ENCODE assay signal across 25 cellular contexts in genomic region chr11:68950776-68951175, GRCh38. TPM values are rescaled to one million over a fixed set of nuclear protein-coding genes. Genes with fewer than 3 reads are reported as not detected.
"Had no signal": no experiment of that assay in that cellular context is flagged by ENCODE, and none has a peak within 500 bp of the region (broad histone marks: within the 10 kb centered on the region; RNA-seq: fewer than 3 reads in every experiment).

No MANE protein-coding gene starts in this region.

- H3K27ac ChIP-seq: colonic mucosa, dorsolateral prefrontal cortex, epithelial cell of prostate had no signal

- H3K36me3 ChIP-seq: colonic mucosa, heart left ventricle, transverse colon had no signal

- H3K27me3 ChIP-seq: colonic mucosa, dorsolateral prefrontal cortex, heart left ventricle, transverse colon had no signal

- DNase-seq: activated CD4-positive, alpha-beta memory T cell treated with anti-CD3 and anti-CD28 coated beads, Interleukin-2, amount 10 ng/mL, durations not matched to agents 7 days and 5 days; activated effector memory CD4-positive, alpha-beta T cell treated with Interleukin-2 at 50 U/mL for 16 hours; activated naive CD4-positive, alpha-beta T cell treated with anti-CD3 and anti-CD28 coated beads for 36 hours; activated T-cell treated with anti-CD3 and anti-CD28 coated beads, Interleukin-2, amount 50 U/mL, for 72 hours; amygdala; colonic mucosa; dorsolateral prefrontal cortex; heart left ventricle; immature natural killer cell; occipital lobe; stimulated activated CD4-positive, alpha-beta T cell treated with anti-CD3 and anti-CD28 coated beads, Interleukin-2, amount 100 ng/mL, for 48 hours; stimulated activated CD8-positive, alpha-beta memory T cell treated with anti-CD3 and anti-CD28 coated beads, Interleukin-4, amount 100 ng/mL, for 48 hours; stimulated activated naive B cell treated with anti-CD40 and anti-IgM and Interleukin-4, amounts not matched to agents 10 μg/mL and 1 μg/mL and 100 μg/mL, for 72 hours; transverse colon had no signal

- ATAC-seq: activated CD4-positive, CD25-positive, alpha-beta regulatory T cell treated with anti-CD3 and anti-CD28 coated beads, Interleukin-2, amount 50 U/mL, for 24 hours; heart left ventricle; left lobe of liver had no signal

- H3K9me3 ChIP-seq: colonic mucosa, heart left ventricle, transverse colon had no signal

- H3K4me3 ChIP-seq: colonic mucosa, dorsolateral prefrontal cortex, heart left ventricle, transverse colon had no signal

RNA-seq across cellular contexts. Expression of gene MRGPRD, which starts 30.0 kb away (rescaled TPM):
- total RNA-seq: activated CD4-positive, alpha-beta memory T cell treated with anti-CD3 and anti-CD28 coated beads, Interleukin-2, amount 10 ng/mL, durations not matched to agents 7 days and 5 days; activated CD4-positive, alpha-beta T cell treated with anti-CD3 and anti-CD28 coated beads, Interleukin-2, amount 10 ng/mL, durations not matched to agents 24 days and 14 days; activated naive CD4-positive, alpha-beta T cell treated with anti-CD3 and anti-CD28 coated beads for 36 hours; activated T-cell treated with anti-CD3 and anti-CD28 coated beads, Interleukin-2, amount 50 U/mL, for 72 hours; bronchial epithelial cell; colonic mucosa; dorsolateral prefrontal cortex; fibroblast of villous mesenchyme; heart left ventricle; kidney epithelial cell; left lobe of liver; lung microvascular endothelial cell; mesothelial cell of epicardium; natural killer cell treated with Interleukin-12 subunit alpha and Interleukin-12 subunit beta and Interleukin-15 and Interleukin-18, amount 100 ng/mL, for 72 hours; occipital lobe; temporal lobe; transverse colon had no signal
- polyA plus RNA-seq: heart left ventricle, immature natural killer cell had no signal
